1 cellular context compared by ENCODE assay signal in genomic region chr5:150397749-150398431, GRCh38.
TF ChIP-seq lines count a peak whose summit lies in the region.

No MANE protein-coding gene starts in this region.

TF ChIP-seq in HepG2, 621 proteins besides CTCF, POLR2A, EP300 and RAD21:
- no peak for TF ChIP-seq ZNF225 (CRISPR knock-in tag; IDR thresholded peaks at IDR 0.05)
